Comparison of ENCODE assay signal across 1 cellular context in genomic region chr6:43052842-43053544, GRCh38.
TF ChIP-seq lines count a peak whose summit lies in the region.

No MANE protein-coding gene starts in this region.

TF ChIP-seq in HEK293, 187 proteins besides CTCF, POLR2A, EP300 and RAD21 (continued from another document):
- TF ChIP-seq, protein P1, sequence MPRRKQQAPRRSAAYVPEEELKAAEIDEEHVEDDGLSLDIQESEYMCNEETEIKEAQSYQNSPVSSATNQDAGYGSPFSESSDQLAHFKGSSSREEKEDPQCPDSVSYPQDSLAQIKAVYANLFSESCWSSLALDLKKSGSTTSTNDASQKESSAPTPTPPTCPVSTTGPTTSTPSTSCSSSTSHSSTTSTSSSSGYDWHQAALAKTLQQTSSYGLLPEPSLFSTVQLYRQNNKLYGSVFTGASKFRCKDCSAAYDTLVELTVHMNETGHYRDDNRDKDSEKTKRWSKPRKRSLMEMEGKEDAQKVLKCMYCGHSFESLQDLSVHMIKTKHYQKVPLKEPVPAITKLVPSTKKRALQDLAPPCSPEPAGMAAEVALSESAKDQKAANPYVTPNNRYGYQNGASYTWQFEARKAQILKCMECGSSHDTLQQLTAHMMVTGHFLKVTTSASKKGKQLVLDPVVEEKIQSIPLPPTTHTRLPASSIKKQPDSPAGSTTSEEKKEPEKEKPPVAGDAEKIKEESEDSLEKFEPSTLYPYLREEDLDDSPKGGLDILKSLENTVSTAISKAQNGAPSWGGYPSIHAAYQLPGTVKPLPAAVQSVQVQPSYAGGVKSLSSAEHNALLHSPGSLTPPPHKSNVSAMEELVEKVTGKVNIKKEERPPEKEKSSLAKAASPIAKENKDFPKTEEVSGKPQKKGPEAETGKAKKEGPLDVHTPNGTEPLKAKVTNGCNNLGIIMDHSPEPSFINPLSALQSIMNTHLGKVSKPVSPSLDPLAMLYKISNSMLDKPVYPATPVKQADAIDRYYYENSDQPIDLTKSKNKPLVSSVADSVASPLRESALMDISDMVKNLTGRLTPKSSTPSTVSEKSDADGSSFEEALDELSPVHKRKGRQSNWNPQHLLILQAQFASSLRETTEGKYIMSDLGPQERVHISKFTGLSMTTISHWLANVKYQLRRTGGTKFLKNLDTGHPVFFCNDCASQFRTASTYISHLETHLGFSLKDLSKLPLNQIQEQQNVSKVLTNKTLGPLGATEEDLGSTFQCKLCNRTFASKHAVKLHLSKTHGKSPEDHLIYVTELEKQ (tag by site-specific recombination; IDR thresholded peaks at IDR 0.05; ENCODE audit: borderline replicate concordance) = 0 out of 2 replicates have a peak, but pooled peaks have one; percentile 32
- TF ChIP-seq YY2 (tag by site-specific recombination; IDR thresholded peaks at IDR 0.05) (no peak), ZSCAN5A (tag by site-specific recombination; IDR thresholded peaks at IDR 0.05) (no peak), EGR2 (tag by site-specific recombination; IDR thresholded peaks at IDR 0.05; ENCODE audit: low read depth) (peak; percentile 87)
